ENCODE assay signal across 19 cellular contexts in the genomic region with DNA sequence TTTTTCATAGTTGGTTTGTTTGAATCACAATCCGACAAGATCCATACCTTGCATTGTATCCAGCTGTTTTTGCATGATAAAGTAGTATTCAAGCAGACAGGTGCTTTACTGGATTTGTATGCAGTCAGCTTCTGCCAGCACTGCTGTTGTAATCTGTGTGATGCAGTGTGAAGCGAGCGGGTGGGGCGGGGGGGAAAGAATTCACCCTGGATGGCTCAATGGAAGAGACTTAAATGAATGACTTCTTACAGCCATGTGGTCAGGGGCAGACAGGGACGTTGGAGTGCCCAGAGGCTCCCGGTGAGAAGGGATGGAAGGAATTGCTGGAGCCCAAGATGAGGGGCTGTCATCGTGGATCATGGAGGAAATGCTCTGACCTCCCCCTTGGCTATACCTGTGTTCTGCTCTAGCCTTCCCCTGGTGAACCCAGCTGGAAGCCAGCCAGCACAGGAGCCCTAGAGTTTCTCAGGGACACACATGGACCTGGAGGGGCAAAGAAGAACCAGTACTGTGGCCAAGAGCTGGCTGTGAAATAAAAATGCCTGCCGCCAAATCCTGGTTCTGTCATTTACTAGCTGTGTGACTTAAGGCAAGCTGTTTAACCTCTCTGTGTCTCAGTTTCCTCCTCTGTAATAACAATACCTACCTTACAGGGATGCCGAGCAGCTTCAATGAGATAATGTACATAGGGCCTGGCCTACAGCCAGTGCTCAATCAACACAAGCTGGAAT. TPM values are rescaled to one million over a fixed set of nuclear protein-coding genes. Genes with fewer than 3 reads are reported as not detected.
A peak's percentile ranks its signal among the peaks of the same experiment; 100 is the strongest.
DNase-seq lines count a peak whose midpoint lies in the region; ATAC-seq and TF ChIP-seq lines count a peak whose summit lies in the region.
"Had no signal": no experiment of that assay in that cellular context is flagged by ENCODE, and none has a peak within 500 bp of the region (broad histone marks: within the 10 kb centered on the region; RNA-seq: fewer than 3 reads in every experiment).

No MANE protein-coding gene starts in this region.

- H3K9me2 ChIP-seq in OCI-LY1 (ENCODE audit: low read depth, low read length): no peaks in the 10 kb centered on the region

- no peak for DNase-seq in activated CD4-positive, alpha-beta T cell treated with anti-CD3 and anti-CD28 coated beads, Interleukin-2, amount 10 ng/mL, durations not matched to agents 7 days and 5 days
- no peak for DNase-seq in activated CD4-positive, alpha-beta T cell treated with anti-CD3 and anti-CD28 coated beads, Interleukin-2, amount 50 U/mL, for 4 hours
- no peak for DNase-seq in activated naive CD8-positive, alpha-beta T cell treated with anti-CD3 and anti-CD28 coated beads, Interleukin-2, amount 50 U/mL, for 24 hours
- DNase-seq in AG08396 (ENCODE audit: low spot score): no peak
- DNase-seq in naive thymus-derived CD8-positive, alpha-beta T cell: no peak
- DNase-seq in HuH-7.5 (ENCODE audit: low spot score): no peak
- DNase-seq: dermis blood vessel endothelial cell; glutamatergic neuron; GOT3; NCI-H1417 treated with DMSO at 0.1 percent for 48 hours; NCI-H226; SJCRH30; spleen; stimulated activated naive CD4-positive, alpha-beta T cell had no signal

- H3K9me3 Mint-ChIP-seq in activated CD4-positive, alpha-beta T cell treated with anti-CD3 and anti-CD28 coated beads, Interleukin-2, amount 10 ng/mL, durations not matched to agents 7 days and 5 days: peaks cover 3% of the 10 kb centered on the region
- H3K9me3 Mint-ChIP-seq in activated naive CD8-positive, alpha-beta T cell treated with anti-CD3 and anti-CD28 coated beads, Interleukin-2, amount 50 U/mL, for 24 hours: no peaks in the 10 kb centered on the region
- no peaks in the 10 kb centered on the region for H3K9me3 Mint-ChIP-seq in stimulated activated memory B cell treated with anti-CD40 and anti-IgM and Interleukin-4, amounts not matched to agents 10 μg/mL and 1 μg/mL and 100 μg/mL, for 72 hours
- peaks cover 0 to 4% (median 0%) of the 10 kb centered on the region in 9 donors for H3K9me3 Mint-ChIP-seq in naive thymus-derived CD8-positive, alpha-beta T cell
- H3K9me3 Mint-ChIP-seq: nephron had no signal

- peak overlapping the region; percentile 55 for H3K27ac ChIP-seq in OCI-LY1 (ENCODE audit: low read depth, low read length, poor library complexity, severe bottlenecking)
- H3K27ac ChIP-seq: breast epithelium, esophagus muscularis mucosa, SJCRH30 had no signal

- H3K36me3 ChIP-seq in OCI-LY1 (ENCODE audit: insufficient read depth, low read length): peaks cover 18% of the 10 kb centered on the region
- H3K36me3 ChIP-seq: breast epithelium, SJCRH30 had no signal

- peak overlapping the region; percentile 63 for H3K27ac Mint-ChIP-seq in activated CD4-positive, alpha-beta T cell treated with anti-CD3 and anti-CD28 coated beads, Interleukin-2, amount 10 ng/mL, durations not matched to agents 7 days and 5 days
- peak overlapping the region; percentile 83 for H3K27ac Mint-ChIP-seq in activated naive CD8-positive, alpha-beta T cell treated with anti-CD3 and anti-CD28 coated beads, Interleukin-2, amount 50 U/mL, for 24 hours
- H3K27ac Mint-ChIP-seq in stimulated activated memory B cell treated with anti-CD40 and anti-IgM and Interleukin-4, amounts not matched to agents 10 μg/mL and 1 μg/mL and 100 μg/mL, for 72 hours: peak overlapping the region; percentile 69
- peak overlapping the region in 4 of 10 donors; percentile 4 to 86 (median 48) for H3K27ac Mint-ChIP-seq in naive thymus-derived CD8-positive, alpha-beta T cell

- CTCF ChIA-PET in activated CD4-positive, alpha-beta T cell treated with anti-CD3 and anti-CD28 coated beads, Interleukin-2, amount 10 ng/mL, durations not matched to agents 7 days and 5 days (lab: Charles Lee): interaction anchor here (1.2 to 2.4 kb wide), 5 partner anchors 9 to 119 kb away, joined by 3 to 16 read pairs (median 5); a partner anchor contains a TSS

- peaks cover 38% of the 10 kb centered on the region for H3K79me2 ChIP-seq in OCI-LY1 (ENCODE audit: insufficient read depth, low read length)

- no peak overlapping the region for H3K4me3 ChIP-seq in OCI-LY1 (ENCODE audit: low read depth, low read length, poor library complexity, severe bottlenecking)
- H3K4me3 ChIP-seq: breast epithelium, esophagus muscularis mucosa, SJCRH30, spleen had no signal

- no peak overlapping the region for H3K4me2 ChIP-seq in OCI-LY1 (ENCODE audit: low read length)

- H3K9ac ChIP-seq in OCI-LY1 (ENCODE audit: low read length): no peak overlapping the region; the same call in 1 of the 2 replicates

- no peaks in the 10 kb centered on the region for H3K27me3 Mint-ChIP-seq in activated CD4-positive, alpha-beta T cell treated with anti-CD3 and anti-CD28 coated beads, Interleukin-2, amount 10 ng/mL, durations not matched to agents 7 days and 5 days
- no peaks in the 10 kb centered on the region for H3K27me3 Mint-ChIP-seq in activated naive CD8-positive, alpha-beta T cell treated with anti-CD3 and anti-CD28 coated beads, Interleukin-2, amount 50 U/mL, for 24 hours
- no peaks in the 10 kb centered on the region for H3K27me3 Mint-ChIP-seq in stimulated activated memory B cell treated with anti-CD40 and anti-IgM and Interleukin-4, amounts not matched to agents 10 μg/mL and 1 μg/mL and 100 μg/mL, for 72 hours
- H3K27me3 Mint-ChIP-seq in naive thymus-derived CD8-positive, alpha-beta T cell: no peaks in the 10 kb centered on the region

- POLR2A ChIA-PET in activated CD4-positive, alpha-beta T cell treated with anti-CD3 and anti-CD28 coated beads, Interleukin-2, amount 10 ng/mL, durations not matched to agents 7 days and 5 days (lab: Charles Lee): interaction anchor here (0.7 kb wide), 1 partner anchor 35 kb away, joined by 3 read pairs; a partner anchor contains a TSS
- POLR2A ChIA-PET in naive thymus-derived CD8-positive, alpha-beta T cell (lab: Charles Lee): interaction anchor here (0.6 to 1.7 kb wide), 3 partner anchors 14 to 29 kb away, joined by 3 to 7 read pairs (median 3); a partner anchor contains a TSS

- peaks cover 45% of the 10 kb centered on the region for H3K4me1 Mint-ChIP-seq in activated CD4-positive, alpha-beta T cell treated with anti-CD3 and anti-CD28 coated beads, Interleukin-2, amount 10 ng/mL, durations not matched to agents 7 days and 5 days
- peaks cover 55% of the 10 kb centered on the region for H3K4me1 Mint-ChIP-seq in activated naive CD8-positive, alpha-beta T cell treated with anti-CD3 and anti-CD28 coated beads, Interleukin-2, amount 50 U/mL, for 24 hours
- peaks cover 13% of the 10 kb centered on the region for H3K4me1 Mint-ChIP-seq in stimulated activated memory B cell treated with anti-CD40 and anti-IgM and Interleukin-4, amounts not matched to agents 10 μg/mL and 1 μg/mL and 100 μg/mL, for 72 hours
- peaks cover 10 to 14% (median 13%) of the 10 kb centered on the region in 4 donors for H3K4me1 Mint-ChIP-seq in naive thymus-derived CD8-positive, alpha-beta T cell
- H3K4me1 Mint-ChIP-seq: nephron had no signal

- no peak for TF ChIP-seq CTCF in OCI-LY1 (IDR thresholded peaks at IDR 0.05; ENCODE audit: low read length)

- H3K4me1 ChIP-seq in OCI-LY1 (ENCODE audit: insufficient read depth, low read length, severe bottlenecking): peaks cover 20% of the 10 kb centered on the region
- H3K4me1 ChIP-seq: breast epithelium, esophagus muscularis mucosa, SJCRH30 had no signal

- ATAC-seq in activated naive CD8-positive, alpha-beta T cell treated with anti-CD3 and anti-CD28 coated beads, Interleukin-2, amount 50 U/mL, for 24 hours: peak; percentile 2
- no peak for ATAC-seq in stimulated activated memory B cell treated with anti-CD40 and anti-IgM and Interleukin-4, amounts not matched to agents 10 μg/mL and 1 μg/mL and 100 μg/mL, for 72 hours
- ATAC-seq in naive thymus-derived CD8-positive, alpha-beta T cell: no peak

- H3K4me3 Mint-ChIP-seq in activated CD4-positive, alpha-beta T cell treated with anti-CD3 and anti-CD28 coated beads, Interleukin-2, amount 10 ng/mL, durations not matched to agents 7 days and 5 days: no peak overlapping the region
- no peak overlapping the region for H3K4me3 Mint-ChIP-seq in activated naive CD8-positive, alpha-beta T cell treated with anti-CD3 and anti-CD28 coated beads, Interleukin-2, amount 50 U/mL, for 24 hours
- H3K4me3 Mint-ChIP-seq in stimulated activated memory B cell treated with anti-CD40 and anti-IgM and Interleukin-4, amounts not matched to agents 10 μg/mL and 1 μg/mL and 100 μg/mL, for 72 hours: no peak overlapping the region
- no peak overlapping the region for H3K4me3 Mint-ChIP-seq in naive thymus-derived CD8-positive, alpha-beta T cell
- H3K4me3 Mint-ChIP-seq: nephron had no signal

- H4K20me1 ChIP-seq in OCI-LY1 (ENCODE audit: insufficient read depth, low read length): no peaks in the 10 kb centered on the region

- H3K9me3 ChIP-seq in OCI-LY1 (ENCODE audit: low read length): no peaks in the 10 kb centered on the region
- H3K9me3 ChIP-seq: breast epithelium, esophagus muscularis mucosa, SJCRH30 had no signal

- H2AFZ ChIP-seq in OCI-LY1 (ENCODE audit: low read length): no peak overlapping the region

- H3F3A ChIP-seq in OCI-LY1 (ENCODE audit: insufficient read depth, low read length): no peaks in the 10 kb centered on the region

- H3K36me3 Mint-ChIP-seq in activated CD4-positive, alpha-beta T cell treated with anti-CD3 and anti-CD28 coated beads, Interleukin-2, amount 10 ng/mL, durations not matched to agents 7 days and 5 days (ENCODE audit: low read depth): peaks cover 28% of the 10 kb centered on the region
- peaks cover 36% of the 10 kb centered on the region for H3K36me3 Mint-ChIP-seq in activated naive CD8-positive, alpha-beta T cell treated with anti-CD3 and anti-CD28 coated beads, Interleukin-2, amount 50 U/mL, for 24 hours (ENCODE audit: low read depth)
- H3K36me3 Mint-ChIP-seq in stimulated activated memory B cell treated with anti-CD40 and anti-IgM and Interleukin-4, amounts not matched to agents 10 μg/mL and 1 μg/mL and 100 μg/mL, for 72 hours: peaks cover 6% of the 10 kb centered on the region
- H3K36me3 Mint-ChIP-seq in naive thymus-derived CD8-positive, alpha-beta T cell: peaks cover 0 to 9% (median 7%) of the 10 kb centered on the region in 3 donors

- H3K27me3 ChIP-seq in OCI-LY1 (ENCODE audit: insufficient read depth, low read length): no peaks in the 10 kb centered on the region
- H3K27me3 ChIP-seq: breast epithelium, esophagus muscularis mucosa, SJCRH30, spleen had no signal

RNA-seq across cellular contexts. Expression of a gene that starts 14.1 kb away (rescaled TPM):
- total RNA-seq in activated CD4-positive, alpha-beta T cell treated with anti-CD3 and anti-CD28 coated beads, Interleukin-2, amount 10 ng/mL, durations not matched to agents 7 days and 5 days: 10 to 100 TPM; 12.0 to 15.3 TPM
- 1 to 10 TPM; 2.1 to 3.6 TPM for total RNA-seq in naive thymus-derived CD8-positive, alpha-beta T cell
- polyA plus RNA-seq in naive thymus-derived CD8-positive, alpha-beta T cell: 1 to 10 TPM; 1.4 to 4.3 (median 2.9) TPM
- total RNA-seq: SJCRH30 had no signal

RNA-seq across cellular contexts. Expression of a gene that starts 34.4 kb away (rescaled TPM):
- 100 to 1,000 TPM; 649 to 781 TPM for total RNA-seq in activated CD4-positive, alpha-beta T cell treated with anti-CD3 and anti-CD28 coated beads, Interleukin-2, amount 10 ng/mL, durations not matched to agents 7 days and 5 days
- 100 to 1,000 TPM; 504 to 555 TPM for total RNA-seq in naive thymus-derived CD8-positive, alpha-beta T cell
- polyA plus RNA-seq in naive thymus-derived CD8-positive, alpha-beta T cell: 100 to 1,000 TPM; 506 to 789 (median 577) TPM

RNA-seq across cellular contexts. Expression of a gene that starts 35.4 kb away (rescaled TPM):
- 100 to 1,000 TPM; 217 to 235 TPM for total RNA-seq in activated CD4-positive, alpha-beta T cell treated with anti-CD3 and anti-CD28 coated beads, Interleukin-2, amount 10 ng/mL, durations not matched to agents 7 days and 5 days
- 100 to 1,000 TPM; 197 to 205 TPM for total RNA-seq in naive thymus-derived CD8-positive, alpha-beta T cell
- 100 to 1,000 TPM; 105 to 114 (median 113) TPM for polyA plus RNA-seq in naive thymus-derived CD8-positive, alpha-beta T cell
